In genomic region chr9:120252248-120252647, GRCh38 we compare ENCODE assay signal across 23 cellular contexts.
"Had no signal": no experiment of that assay in that cellular context is flagged by ENCODE, and none has a peak within 500 bp of the region (broad histone marks: within the 10 kb centered on the region; RNA-seq: fewer than 3 reads in every experiment).

No MANE protein-coding gene starts in this region.

- H3K36me3 Mint-ChIP-seq: activated naive CD8-positive, alpha-beta T cell treated with anti-CD3 and anti-CD28 coated beads for 36 hours; stimulated activated memory B cell treated with anti-CD40 and anti-IgM and Interleukin-4, amounts not matched to agents 10 μg/mL and 1 μg/mL and 100 μg/mL, for 72 hours had no signal

- H3K4me2 ChIP-seq: smooth muscle cell had no signal

- H3K36me3 ChIP-seq: colonic mucosa, left lung, transverse colon, uterus, WERI-Rb-1 had no signal

- H3K4me3 ChIP-seq: colonic mucosa, dorsolateral prefrontal cortex, left lung, lung, smooth muscle cell, transverse colon, uterus had no signal

- H3K4me1 Mint-ChIP-seq: activated naive CD8-positive, alpha-beta T cell treated with anti-CD3 and anti-CD28 coated beads for 36 hours; naive B cell; neural crest cell; stimulated activated memory B cell treated with anti-CD40 and anti-IgM and Interleukin-4, amounts not matched to agents 10 μg/mL and 1 μg/mL and 100 μg/mL, for 72 hours had no signal

- H3K27me3 ChIP-seq: colonic mucosa, transverse colon, uterus had no signal

- H3K9me3 Mint-ChIP-seq: activated naive CD8-positive, alpha-beta T cell treated with anti-CD3 and anti-CD28 coated beads for 36 hours; activated T-helper 2 cell treated with anti-CD3 and anti-CD28 coated beads, Interferon-gamma antibody, Interleukin-2, Interleukin-4, amounts not matched to agents 10 μg/mL and 5 μg/mL and 100 μg/mL, durations not matched to agents 14 hours and 24 hours and 36 hours; neural crest cell; T-helper 2 cell treated with Interferon-gamma antibody and Interleukin-4, amounts not matched to agents 5 μg/mL and 100 μg/mL, for 36 hours had no signal

- DNase-seq: activated CD4-positive, alpha-beta T cell treated with anti-CD3 and anti-CD28 coated beads for 1 hour; activated CD4-positive, alpha-beta T cell treated with anti-CD3 and anti-CD28 coated beads, Interleukin-2, amount 50 U/mL, for 4 hours; activated CD8-positive, alpha-beta memory T cell treated with anti-CD3 and anti-CD28 coated beads, Interleukin-2, amount 50 U/mL, for 48 hours; activated naive CD4-positive, alpha-beta T cell treated with Interleukin-2 at 50 U/mL for 16 hours; activated naive CD8-positive, alpha-beta T cell treated with anti-CD3 and anti-CD28 coated beads for 36 hours; activated T-cell treated with anti-CD3 and anti-CD28 coated beads, Interleukin-2, amount 50 U/mL, for 4 hours; colonic mucosa; dorsolateral prefrontal cortex; foreskin fibroblast; left lung; naive B cell; posterior cingulate gyrus; stimulated activated CD4-positive, alpha-beta T cell treated with anti-CD3 and anti-CD28 coated beads, Interleukin-15, amount 100 ng/mL, for 24 hours; transverse colon; uterus; WERI-Rb-1 had no signal

- H3K27ac Mint-ChIP-seq: activated naive CD8-positive, alpha-beta T cell treated with anti-CD3 and anti-CD28 coated beads for 36 hours; activated T-helper 2 cell treated with anti-CD3 and anti-CD28 coated beads, Interferon-gamma antibody, Interleukin-2, Interleukin-4, amounts not matched to agents 10 μg/mL and 5 μg/mL and 100 μg/mL, durations not matched to agents 14 hours and 24 hours and 36 hours; naive B cell; stimulated activated memory B cell treated with anti-CD40 and anti-IgM and Interleukin-4, amounts not matched to agents 10 μg/mL and 1 μg/mL and 100 μg/mL, for 72 hours; T-helper 2 cell treated with Interferon-gamma antibody and Interleukin-4, amounts not matched to agents 5 μg/mL and 100 μg/mL, for 36 hours had no signal

- H3K4me1 ChIP-seq: colonic mucosa, left lung, transverse colon, uterus had no signal

- ATAC-seq: activated T-cell treated with anti-CD3 and anti-CD28 coated beads, Interleukin-2, amount 50 U/mL, for 4 hours; left lung; sciatic nerve; stimulated activated memory B cell treated with anti-CD40 and anti-IgM and Interleukin-4, amounts not matched to agents 10 μg/mL and 1 μg/mL and 100 μg/mL, for 72 hours had no signal

- H3K4me3 Mint-ChIP-seq: activated naive CD8-positive, alpha-beta T cell treated with anti-CD3 and anti-CD28 coated beads for 36 hours; activated T-cell treated with anti-CD3 and anti-CD28 coated beads, Interleukin-2, amount 50 U/mL, for 4 hours; naive B cell; neural crest cell; stimulated activated memory B cell treated with anti-CD40 and anti-IgM and Interleukin-4, amounts not matched to agents 10 μg/mL and 1 μg/mL and 100 μg/mL, for 72 hours; T-helper 2 cell treated with Interferon-gamma antibody and Interleukin-4, amounts not matched to agents 5 μg/mL and 100 μg/mL, for 36 hours had no signal

- H3K27ac ChIP-seq: colonic mucosa, dorsolateral prefrontal cortex, left lung, transverse colon, uterus, WERI-Rb-1 had no signal

- H3K9me3 ChIP-seq: colonic mucosa, left lung, transverse colon, uterus had no signal
